Comparison of ENCODE assay signal across 1 cellular context in genomic region chr17:68320311-68320865, GRCh38.
TF ChIP-seq lines count a peak whose summit lies in the region.

No MANE protein-coding gene starts in this region.

TF ChIP-seq in WTC11, 78 proteins besides CTCF, POLR2A, EP300 and RAD21 (continued from another document):
- TF ChIP-seq, protein P1, sequence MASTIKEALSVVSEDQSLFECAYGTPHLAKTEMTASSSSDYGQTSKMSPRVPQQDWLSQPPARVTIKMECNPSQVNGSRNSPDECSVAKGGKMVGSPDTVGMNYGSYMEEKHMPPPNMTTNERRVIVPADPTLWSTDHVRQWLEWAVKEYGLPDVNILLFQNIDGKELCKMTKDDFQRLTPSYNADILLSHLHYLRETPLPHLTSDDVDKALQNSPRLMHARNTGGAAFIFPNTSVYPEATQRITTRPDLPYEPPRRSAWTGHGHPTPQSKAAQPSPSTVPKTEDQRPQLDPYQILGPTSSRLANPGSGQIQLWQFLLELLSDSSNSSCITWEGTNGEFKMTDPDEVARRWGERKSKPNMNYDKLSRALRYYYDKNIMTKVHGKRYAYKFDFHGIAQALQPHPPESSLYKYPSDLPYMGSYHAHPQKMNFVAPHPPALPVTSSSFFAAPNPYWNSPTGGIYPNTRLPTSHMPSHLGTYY (CRISPR knock-in tag; IDR thresholded peaks at IDR 0.05) = no peak
- no peak for TF ChIP-seq SMAD3 (CRISPR knock-in tag; IDR thresholded peaks at IDR 0.05; ENCODE audit: borderline replicate concordance)
- no peak for TF ChIP-seq EMX1 (CRISPR knock-in tag; IDR thresholded peaks at IDR 0.05)
TF ChIP-seq in WTC11: peak in this region for 0.
